Comparison of ENCODE assay signal across 14 cellular contexts in genomic region chr1:205310981-205311704, GRCh38. TPM values are rescaled to one million over a fixed set of nuclear protein-coding genes. Genes with fewer than 3 reads are reported as not detected.
DNase-seq lines count a peak whose midpoint lies in the region; ATAC-seq and TF ChIP-seq lines count a peak whose summit lies in the region.
"Had no signal": no experiment of that assay in that cellular context is flagged by ENCODE, and none has a peak within 500 bp of the region (broad histone marks: within the 10 kb centered on the region; RNA-seq: fewer than 3 reads in every experiment).

No MANE protein-coding gene starts in this region.

- no peaks in the 10 kb centered on the region for H3K27me3 ChIP-seq in CD8-positive, alpha-beta memory T cell (ENCODE audit: insufficient read depth, low read length, poor library complexity, severe bottlenecking)
- H3K27me3 ChIP-seq in IMR-90 (ENCODE audit: control insufficient read depth, insufficient read depth, low read length) (no peaks in the 10 kb centered on the region), neutrophil (no peaks in the 10 kb centered on the region), GM23248 (replicated peaks; ENCODE audit: insufficient read depth) (no peaks in the 10 kb centered on the region)

- peak overlapping the region; percentile 44 for H2AK9ac ChIP-seq in IMR-90 (replicated peaks; ENCODE audit: low read depth, low read length, poor library complexity)

- H3K9ac ChIP-seq in IMR-90 (ENCODE audit: low read depth, low read length) (no peak overlapping the region), GM23248 (no peak overlapping the region)

- peak overlapping the region; percentile 10 for H2BK5ac ChIP-seq in IMR-90 (ENCODE audit: low read depth, low read length, poor library complexity, severe bottlenecking)

- H3K9me2 ChIP-seq in GM23248 (ENCODE audit: insufficient read depth), result no peaks in the 10 kb centered on the region

- H3K14ac ChIP-seq in IMR-90 (replicated peaks; ENCODE audit: low read depth, low read length), result no peak overlapping the region

- BruUV-seq in IMR-90 (replicated peaks; lab: Mats Ljungman, UMichigan), result no TSS peak

- H3K27ac ChIP-seq in CD8-positive, alpha-beta memory T cell (ENCODE audit: low read depth, low read length), result no peak overlapping the region
- no peak overlapping the region for H3K27ac ChIP-seq in IMR-90 (ENCODE audit: insufficient read depth, low read length)
- peak overlapping the region; percentile 98 for H3K27ac ChIP-seq in neutrophil
- no peak overlapping the region for H3K27ac ChIP-seq in GM23248
- H3K27ac ChIP-seq: SK-N-MC had no signal

- no peak overlapping the region for H3K4ac ChIP-seq in IMR-90 (ENCODE audit: low read depth, low read length)

- no peaks in the 10 kb centered on the region for H3F3A ChIP-seq in GM23248 (ENCODE audit: insufficient read depth)

- no peak for DNase-seq in CD8-positive, alpha-beta memory T cell
- DNase-seq in IMR-90, result no peak
- no peak for DNase-seq in GM23248
- no peak for DNase-seq in cerebellum (ENCODE audit: low spot score)
- DNase-seq in activated gamma-delta T cell treated with Interleukin-2 at 50 U/mL for 16 hours, result no peak
- DNase-seq: effector memory CD4-positive, alpha-beta T cell; Karpas-422; NCI-H2029; right cardiac atrium had no signal

- no peak overlapping the region for H2AK5ac ChIP-seq in IMR-90 (ENCODE audit: low read depth, low read length)

- H3K4me3 Mint-ChIP-seq in CD8-positive, alpha-beta memory T cell, result peak overlapping the region in 1 of 7 donors; percentile 4
- H3K4me3 Mint-ChIP-seq in dendritic cell treated with granulocyte-macrophage colony-stimulating factor and Interleukin-4, amounts not matched to agents 40 ng/mL and 50 ng/mL, for 4 days, result no peak overlapping the region
- H3K4me3 Mint-ChIP-seq: activated T-helper 1 cell treated with anti-CD3 and anti-CD28 coated beads, Interleukin-12 subunit alpha, Interleukin-12 subunit beta, Interleukin-2, Interleukin-4 antibody, amounts not matched to agents 30 ng/mL and 10 ng/mL and 1 ng/mL, durations not matched to agents 14 hours and 24 hours and 36 hours had no signal

- H4K20me1 ChIP-seq in IMR-90 (ENCODE audit: insufficient read depth, low read length) (peaks cover 29% of the 10 kb centered on the region), GM23248 (ENCODE audit: insufficient read depth) (no peaks in the 10 kb centered on the region)

- no peak for TF ChIP-seq POLR2A in IMR-90 (IDR thresholded peaks at IDR 0.05; ENCODE audit: low read depth, low read length)

- H3K36me3 Mint-ChIP-seq in CD8-positive, alpha-beta memory T cell, result peaks cover 8 to 71% (median 28%) of the 10 kb centered on the region in 3 donors
- H3K36me3 Mint-ChIP-seq in dendritic cell treated with granulocyte-macrophage colony-stimulating factor and Interleukin-4, amounts not matched to agents 40 ng/mL and 50 ng/mL, for 4 days (ENCODE audit: low read depth), result peaks cover 51% of the 10 kb centered on the region

- H2AFZ ChIP-seq in IMR-90 (replicated peaks; ENCODE audit: low read length, poor library complexity), result no peak overlapping the region
- H2AFZ ChIP-seq in GM23248, result no peak overlapping the region

- no peak overlapping the region for H3K56ac ChIP-seq in IMR-90 (ENCODE audit: extremely low read depth, insufficient read depth, low read length)

- no peaks in the 10 kb centered on the region for H3K9me3 ChIP-seq in CD8-positive, alpha-beta memory T cell (ENCODE audit: low read length)
- no peaks in the 10 kb centered on the region for H3K9me3 ChIP-seq in IMR-90 (ENCODE audit: control insufficient read depth, insufficient read depth, low read length)
- H3K9me3 ChIP-seq in neutrophil, result peaks cover 7% of the 10 kb centered on the region
- no peaks in the 10 kb centered on the region for H3K9me3 ChIP-seq in GM23248 (ENCODE audit: low read depth)

- H3K9me1 ChIP-seq in IMR-90 (ENCODE audit: insufficient read depth, low read length), result peaks cover 56% of the 10 kb centered on the region

- CTCF ChIA-PET in CD8-positive, alpha-beta memory T cell (lab: Charles Lee), result interaction anchor here (1.5 to 40.7 kb wide), 3 partner anchors 9 to 39 kb away, joined by 7 to 1351 read pairs (median 8); partner anchors contain the start of gene NUAK2
- CTCF ChIA-PET in IMR-90 (lab: Yijun Ruan, JAX), result no interaction called here

- H3K36me3 ChIP-seq in CD8-positive, alpha-beta memory T cell (ENCODE audit: insufficient read depth, low read length), result peaks cover 49% of the 10 kb centered on the region
- H3K36me3 ChIP-seq in IMR-90 (ENCODE audit: control insufficient read depth, insufficient read depth, low read length) (peaks cover 62% of the 10 kb centered on the region), neutrophil (peaks cover 72% of the 10 kb centered on the region), GM23248 (ENCODE audit: low read depth) (peaks cover 28% of the 10 kb centered on the region)

- no CpG with 5 or more reads among the region's 8 CpGs for WGBS in IMR-90 (ENCODE audit: extremely low coverage in 2 of 2, insufficient read length in 1 of 2), 2 experiments
- 96% methylated on average over 8 of the region's 8 CpGs for WGBS in GM23248 (ENCODE audit: low coverage in 1 of 2, low lambda C conversion rate in 2 of 2, missing lambda C conversion rate in 2 of 2), 2 experiments

- peak overlapping the region; percentile 67; the same call in 1 of the 2 replicates for H3K23ac ChIP-seq in IMR-90 (ENCODE audit: low read depth, low read length)

- no peak overlapping the region for H2BK120ac ChIP-seq in IMR-90 (ENCODE audit: low read depth, low read length)

- H3K79me2 ChIP-seq in GM23248 (ENCODE audit: insufficient read depth), result peaks cover 60% of the 10 kb centered on the region

- intact Hi-C loops in IMR-90 (cut with micrococcal nuclease), result no loop called here
- intact Hi-C loops in dendritic cell treated with granulocyte-macrophage colony-stimulating factor and Interleukin-4, amounts not matched to agents 40 ng/mL and 50 ng/mL, for 4 days (cut with micrococcal nuclease), result loop anchor here (5.0 kb wide), 1 partner anchor 99 kb away; the partner anchor contains the start of gene DSTYK

- H4K91ac ChIP-seq in IMR-90 (ENCODE audit: insufficient read depth, low read depth, low read length), result no peak overlapping the region; the same call in 1 of the 2 replicates

- in situ Hi-C loops in IMR-90 (cut with MboI; ENCODE audit: low sequenced_read_pairs) (no loop called here), GM23248 (cut with MboI) (no loop called here)

- peak overlapping the region in 6 of 8 donors; percentile 14 to 79 (median 52) for H3K27ac Mint-ChIP-seq in CD8-positive, alpha-beta memory T cell
- H3K27ac Mint-ChIP-seq in dendritic cell treated with granulocyte-macrophage colony-stimulating factor and Interleukin-4, amounts not matched to agents 40 ng/mL and 50 ng/mL, for 4 days, result peak overlapping the region; percentile 80
- H3K27ac Mint-ChIP-seq: activated T-helper 1 cell treated with anti-CD3 and anti-CD28 coated beads, Interleukin-12 subunit alpha, Interleukin-12 subunit beta, Interleukin-2, Interleukin-4 antibody, amounts not matched to agents 30 ng/mL and 10 ng/mL and 1 ng/mL, durations not matched to agents 14 hours and 24 hours and 36 hours had no signal

- no peak overlapping the region for H3K18ac ChIP-seq in IMR-90 (ENCODE audit: low read depth, low read length)

- POLR2A ChIA-PET in CD8-positive, alpha-beta memory T cell (lab: Charles Lee), result no interaction called here
- POLR2A ChIA-PET in IMR-90 (lab: Charles Lee; ENCODE audit: unreplicated experiment), result no interaction called here

- ATAC-seq in IMR-90 (ENCODE audit: low read depth) (no peak), HG02759 (IDR thresholded peaks at IDR 0.05; ENCODE audit: unreplicated experiment) (no peak)
- ATAC-seq: right cardiac atrium had no signal

- no peaks in the 10 kb centered on the region for H3K9me3 Mint-ChIP-seq in CD8-positive, alpha-beta memory T cell
- H3K9me3 Mint-ChIP-seq in dendritic cell treated with granulocyte-macrophage colony-stimulating factor and Interleukin-4, amounts not matched to agents 40 ng/mL and 50 ng/mL, for 4 days, result no peaks in the 10 kb centered on the region
- H3K9me3 Mint-ChIP-seq: activated T-helper 1 cell treated with anti-CD3 and anti-CD28 coated beads, Interleukin-12 subunit alpha, Interleukin-12 subunit beta, Interleukin-2, Interleukin-4 antibody, amounts not matched to agents 30 ng/mL and 10 ng/mL and 1 ng/mL, durations not matched to agents 14 hours and 24 hours and 36 hours had no signal

- H3K4me2 ChIP-seq in IMR-90 (ENCODE audit: low read depth, low read length) (no peak overlapping the region), GM23248 (ENCODE audit: unreplicated experiment) (no peak overlapping the region)

- no peak for TF ChIP-seq RAD21 in IMR-90 (IDR thresholded peaks at IDR 0.05; ENCODE audit: low read length)

- no peak overlapping the region for H2BK20ac ChIP-seq in IMR-90 (ENCODE audit: low read depth, low read length)

- dilution Hi-C loops in IMR-90 (cut with HindIII; ENCODE audit: low sequenced_read_pairs, unreplicated experiment), result no loop called here

- H3K27me3 Mint-ChIP-seq in CD8-positive, alpha-beta memory T cell, result no peaks in the 10 kb centered on the region
- no peaks in the 10 kb centered on the region for H3K27me3 Mint-ChIP-seq in dendritic cell treated with granulocyte-macrophage colony-stimulating factor and Interleukin-4, amounts not matched to agents 40 ng/mL and 50 ng/mL, for 4 days

- H3K79me1 ChIP-seq in IMR-90 (ENCODE audit: low read depth in 1 of 2, low read length in 2 of 2), result peaks cover 41 to 89% of the 10 kb centered on the region in 2 experiments

- H2BK15ac ChIP-seq in IMR-90 (ENCODE audit: low read depth, low read length), result no peak overlapping the region

- H3K4me1 ChIP-seq in CD8-positive, alpha-beta memory T cell (ENCODE audit: insufficient read depth, low read length), result peaks cover 75% of the 10 kb centered on the region
- H3K4me1 ChIP-seq in IMR-90 (ENCODE audit: control insufficient read depth, insufficient read depth, low read length) (peaks cover 21% of the 10 kb centered on the region), neutrophil (ENCODE audit: control insufficient read depth in 1 of 2, insufficient read depth in 1 of 2, low read depth in 1 of 2, low read length in 1 of 2) (peaks cover 59 to 61% of the 10 kb centered on the region in 2 experiments), GM23248 (ENCODE audit: insufficient read depth) (no peaks in the 10 kb centered on the region)

- peaks cover 67 to 96% (median 71%) of the 10 kb centered on the region in 3 donors for H3K4me1 Mint-ChIP-seq in CD8-positive, alpha-beta memory T cell
- peaks cover 67% of the 10 kb centered on the region for H3K4me1 Mint-ChIP-seq in dendritic cell treated with granulocyte-macrophage colony-stimulating factor and Interleukin-4, amounts not matched to agents 40 ng/mL and 50 ng/mL, for 4 days (ENCODE audit: low read depth)

- no peak overlapping the region for H4K8ac ChIP-seq in IMR-90 (ENCODE audit: low read depth in 2 of 2, low read length in 2 of 2)

- no peak overlapping the region for H3K4me3 ChIP-seq in CD8-positive, alpha-beta memory T cell (ENCODE audit: low read length)
- H3K4me3 ChIP-seq in IMR-90 (ENCODE audit: insufficient read depth, low read depth, low read length) (no peak overlapping the region), neutrophil (ENCODE audit: low read depth in 1 of 2, low read length in 1 of 2) (peak overlapping the region; percentile 63 to 98), GM23248 (no peak overlapping the region)
- H3K4me3 ChIP-seq: SK-N-MC had no signal

- H4K5ac ChIP-seq in IMR-90 (ENCODE audit: low read depth, low read length), result no peak overlapping the region; the same call in 1 of the 2 replicates

- TF ChIP-seq CTCF in IMR-90 (conservative IDR thresholded peaks at IDR 0.05; ENCODE audit: low read depth, low read length) (no peak), neutrophil (IDR thresholded peaks at IDR 0.05) (no peak)

RNA-seq across cellular contexts. Expression of gene NUAK2, which starts 10.4 kb away (rescaled TPM):
- total RNA-seq in CD8-positive, alpha-beta memory T cell, result 1 to 10 TPM; 4.5 to 4.7 TPM
- polyA plus RNA-seq in CD8-positive, alpha-beta memory T cell, result 32.1 TPM
- total RNA-seq in IMR-90 (2012; rRNA removed) (7.2 and 8.1 TPM in 2 replicates), cerebellum (1.3 TPM)
- polyA plus RNA-seq in IMR-90 (2012; rRNA removed) (17.6 and 18.7 TPM in 2 replicates), GM23248 (2016; fragmentation: Nextera tagmentation; extraction: Ambion mirVana) (3.7 and 3.8 TPM in 2 replicates)
- 12.3 and 18.8 TPM in 2 replicates for polyA plus RNA-seq in IMR-90 (2012; cell fraction: cytosol; rRNA removed)
- polyA plus RNA-seq in IMR-90 (2012; cell fraction: nucleus; rRNA removed; ENCODE audit: low replicate concordance), result 22.8 and 32.1 TPM in 2 replicates
- 3.0 and 4.4 TPM in 2 replicates for total RNA-seq in GM23248 (2014; rRNA removed; shearing (Covaris generic))

RNA-seq across cellular contexts. Expression of gene KLHDC8A, which starts 45.6 kb away (rescaled TPM):
- not detected for total RNA-seq in CD8-positive, alpha-beta memory T cell
- polyA plus RNA-seq in CD8-positive, alpha-beta memory T cell, result not detected
- total RNA-seq in IMR-90 (2012; rRNA removed), result not detected in 2 replicates
- not detected in 2 replicates for polyA plus RNA-seq in IMR-90 (2012; rRNA removed)
- 0.01 TPM in 1 of 2 replicates, not detected in the other for polyA plus RNA-seq in IMR-90 (2012; cell fraction: cytosol; rRNA removed)
- polyA plus RNA-seq in IMR-90 (2012; cell fraction: nucleus; rRNA removed; ENCODE audit: low replicate concordance), result 0.02 TPM in 1 of 2 replicates, not detected in the other
- total RNA-seq in GM23248 (2014; rRNA removed; shearing (Covaris generic)), result not detected in 2 replicates
- 0.08 TPM in 1 of 2 replicates, not detected in the other for polyA plus RNA-seq in GM23248 (2016; fragmentation: Nextera tagmentation; extraction: Ambion mirVana)
- 28.9 TPM for total RNA-seq in cerebellum
- total RNA-seq: activated T-helper 1 cell treated with anti-CD3 and anti-CD28 coated beads, Interleukin-12 subunit alpha, Interleukin-12 subunit beta, Interleukin-2, Interleukin-4 antibody, amounts not matched to agents 30 ng/mL and 10 ng/mL and 1 ng/mL, durations not matched to agents 14 hours and 24 hours and 36 hours had no signal

Comparison
In these comparisons a context has a peak if more than half of its experiments do, and no peak if none do; other contexts are left out.
1. H3K4me3 ChIP-seq: peak in neutrophil (2 of 2); none in CD8-positive, alpha-beta memory T cell (single experiment), IMR-90 (single experiment) and GM23248 (single experiment).
2. RNA of gene KLHDC8A, which starts 45.6 kb away (total RNA-seq): 28.9 TPM in cerebellum (single experiment); not detected in CD8-positive, alpha-beta memory T cell, not detected in IMR-90 and not detected in GM23248; every median in the first group is over 10 times any median in the second.